ENCODE assay signal across 21 cellular contexts in the genomic region with DNA sequence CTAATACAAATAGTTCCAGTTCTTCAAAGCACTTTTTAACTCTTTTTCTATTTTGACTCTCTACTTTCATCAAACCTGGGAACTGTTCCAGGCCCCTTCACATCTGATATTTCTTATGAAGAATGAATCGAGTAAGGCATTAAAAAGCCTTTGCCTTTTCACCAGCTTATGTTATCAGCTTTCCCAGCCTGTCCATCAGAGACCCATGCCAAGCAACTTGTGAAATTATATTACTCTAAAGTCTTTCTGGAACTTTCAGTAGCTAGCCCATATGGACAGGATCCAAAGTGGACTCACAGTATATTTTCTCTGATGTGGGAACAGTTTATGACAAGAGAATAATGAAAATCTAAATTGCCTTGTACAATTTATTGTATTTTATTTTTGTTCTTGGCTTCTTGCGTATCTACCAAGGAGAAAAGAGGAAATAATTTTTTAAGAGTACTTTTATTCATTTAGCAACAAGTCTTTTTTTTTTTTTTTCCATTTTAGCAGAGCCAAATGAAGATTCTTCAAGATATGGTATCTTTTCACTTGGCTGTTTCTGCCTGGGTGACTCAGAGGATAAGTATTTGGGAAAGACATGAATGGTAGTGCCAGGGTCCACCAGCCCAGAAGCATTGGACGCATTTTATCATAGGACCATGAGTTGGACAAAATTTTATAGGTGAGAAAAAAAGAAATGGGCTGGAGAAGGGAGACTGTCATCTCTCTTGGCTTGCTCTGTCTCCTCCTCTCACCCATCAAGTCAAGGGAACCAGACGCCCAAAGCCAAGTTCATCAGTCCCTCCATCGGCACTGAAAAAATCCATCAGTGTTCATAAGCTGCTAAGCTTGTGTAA.
A peak's percentile ranks its signal among the peaks of the same experiment; 100 is the strongest.
DNase-seq lines count a peak whose midpoint lies in the region; ATAC-seq, FAIRE-seq and TF ChIP-seq lines count a peak whose summit lies in the region.
"Had no signal": no experiment of that assay in that cellular context is flagged by ENCODE, and none has a peak within 500 bp of the region (broad histone marks: within the 10 kb centered on the region; RNA-seq: fewer than 3 reads in every experiment).

No MANE protein-coding gene starts in this region.

- H3K9me3 ChIP-seq in A549 (no peaks in the 10 kb centered on the region), K562 (replicated peaks; ENCODE audit: control insufficient read depth, insufficient read depth, low read depth, low read length) (no peaks in the 10 kb centered on the region), aorta (ENCODE audit: control insufficient read depth, low read length) (no peaks in the 10 kb centered on the region)

- TF ChIP-seq EP300 in A549 (IDR thresholded peaks at IDR 0.05) (no peak), K562 (IDR thresholded peaks at IDR 0.05; ENCODE audit: low read length) (no peak)

- H3K27ac ChIP-seq in A549 (peak overlapping the region; percentile 63 to 71), K562 (ENCODE audit: extremely low read depth, low read depth, low read length) (no peak overlapping the region), aorta (ENCODE audit: low read depth in 1 of 2, low read length in 2 of 2) (no peak overlapping the region)

- no peak overlapping the region for H2AFZ ChIP-seq in K562 (ENCODE audit: low read depth, low read length)

- ATAC-seq in A549 (peak in 1 of 2 experiments; percentile 38; a peak in 3 of 6 replicates), K562 (no peak), aorta (ENCODE audit: low FRiP score) (no peak)
- ATAC-seq: Right ventricle myocardium inferior had no signal

- POLR2A ChIA-PET in A549 (lab: Yijun Ruan, JAX): no interaction called here
- POLR2A ChIA-PET in K562 (lab: Yijun Ruan, JAX): no interaction called here

- TF ChIP-seq POLR2A in A549 (IDR thresholded peaks at IDR 0.05; ENCODE audit: low read length) (no peak), K562 (conservative IDR thresholded peaks at IDR 0.05) (no peak)

- TF ChIP-seq CTCF in A549 (IDR thresholded peaks at IDR 0.05): no peak
- TF ChIP-seq CTCF in K562 (IDR thresholded peaks at IDR 0.05 in 2 of 3, conservative IDR thresholded peaks at IDR 0.05 in 1 of 3; ENCODE audit: insufficient read depth in 2 of 3, low read depth in 1 of 3, low read length in 3 of 3): no peak

- H3K4me3 ChIP-seq in A549 (no peak overlapping the region), K562 (no peak overlapping the region), aorta (ENCODE audit: low read length in 2 of 2) (no peak overlapping the region)

- intact Hi-C loops in K562 (cut with micrococcal nuclease): no loop called here
- intact Hi-C loops in aorta (cut with DNase I): no loop called here

- H3K4me1 ChIP-seq in A549 (peaks cover 31% of the 10 kb centered on the region), K562 (replicated peaks in 1 of 2; ENCODE audit: control insufficient read depth in 2 of 2, insufficient read depth in 2 of 2, low read length in 2 of 2) (peaks cover 3 to 31% of the 10 kb centered on the region in 2 experiments; a peak in 4 of 5 replicates), aorta (ENCODE audit: control insufficient read depth in 1 of 2, insufficient read depth in 2 of 2, low read length in 2 of 2) (no peaks in the 10 kb centered on the region)

- peak in 1 of 2 experiments; percentile 36 for DNase-seq in A549 (ENCODE audit: low read depth in 1 of 2, low spot score in 1 of 2)
- peak; percentile 63 for DNase-seq in OCI-M1 (lab: John Stamatoyannopoulos, UW)
- DNase-seq in K562 (ENCODE audit: extremely low read depth in 1 of 4, low spot score in 3 of 4): no peak
- peak; percentile 30 for DNase-seq in kidney tubule cell (ENCODE audit: low spot score)
- DNase-seq in AML-193 (lab: John Stamatoyannopoulos, UW): no peak
- no peak for DNase-seq in activated naive CD4-positive, alpha-beta T cell treated with Interleukin-2 at 50 U/mL for 16 hours
- no peak for DNase-seq in AG08395 (ENCODE audit: low spot score)
- DNase-seq in aorta: no peak
- DNase-seq: CD4-positive, CD25-positive, alpha-beta regulatory T cell; DMS79 treated with DMSO at 0.1 percent for 48 hours; Kasumi-1; NCI-H1436 treated with DMSO at 0.1 percent for 48 hours; NCI-H2081; NCI-H2227 treated with DMSO at 0.1 percent for 48 hours; NCI-H526 had no signal

- no TSS peak for BruUV-seq in K562 (replicated peaks; lab: Mats Ljungman, UMichigan)

- H3K36me3 ChIP-seq in K562 (ENCODE audit: control insufficient read depth, insufficient read depth, low read length) (no peaks in the 10 kb centered on the region; the same call in 2 of the 3 replicates), aorta (ENCODE audit: control insufficient read depth in 1 of 2, insufficient read depth in 2 of 2, low read length in 1 of 2) (no peaks in the 10 kb centered on the region)

- CTCF ChIA-PET in A549 (lab: Yijun Ruan, JAX): interaction anchor here (0.5 to 4.0 kb wide), 4 partner anchors 14 to 1350 kb away, joined by 3 to 30 read pairs (median 4); no protein-coding TSS in a partner anchor
- CTCF ChIA-PET in K562 (lab: Yijun Ruan, JAX; ENCODE audit: low intra/inter-chr PET ratio): no interaction called here

- 71% methylated on average over 5 of the region's 5 CpGs for WGBS in A549 (ENCODE audit: missing lambda C conversion rate)
- WGBS in K562 (ENCODE audit: insufficient coverage, low coverage, missing lambda C conversion rate): 61% methylated on average over 5 of the region's 5 CpGs
- WGBS in aorta, 2 donors: 23 to 27% methylated on average over 5 of the region's 5 CpGs

- no peak overlapping the region for H3K9ac ChIP-seq in K562 (ENCODE audit: insufficient read depth in 1 of 2, low read depth in 2 of 2, low read length in 2 of 2)

- H3K79me2 ChIP-seq in K562 (ENCODE audit: control insufficient read depth, insufficient read depth, low read length): no peaks in the 10 kb centered on the region

- no peak for TF ChIP-seq RAD21 in A549 (conservative IDR thresholded peaks at IDR 0.05 in 1 of 2, IDR thresholded peaks at IDR 0.05 in 1 of 2)
- no peak for TF ChIP-seq RAD21 in K562 (CRISPR knock-in tag; conservative IDR thresholded peaks at IDR 0.05 in 1 of 2, IDR thresholded peaks at IDR 0.05 in 1 of 2)

- no peaks in the 10 kb centered on the region for H3K27me3 ChIP-seq in K562 (ENCODE audit: control insufficient read depth in 2 of 2, insufficient read depth in 2 of 2, low read length in 2 of 2)
- no peaks in the 10 kb centered on the region for H3K27me3 ChIP-seq in aorta (ENCODE audit: control insufficient read depth in 1 of 2, insufficient read depth in 2 of 2, low read length in 1 of 2)

- FAIRE-seq in A549 (lab: Jason Lieb, UNC) (no peak), K562 (lab: Jason Lieb, UNC) (no peak)
- FAIRE-seq: A204.1, D721Med, G401.6, GM12892, H1 had no signal

- H3K4me2 ChIP-seq in A549: peak overlapping the region; percentile 45
- no peak overlapping the region for H3K4me2 ChIP-seq in K562 (ENCODE audit: insufficient read depth, low read length)

- H3K9me1 ChIP-seq in K562 (ENCODE audit: control insufficient read depth, insufficient read depth, low read length): no peaks in the 10 kb centered on the region

- in situ Hi-C loops in K562 (cut with MboI): no loop called here

- H4K20me1 ChIP-seq in K562 (replicated peaks; ENCODE audit: control insufficient read depth, insufficient read depth, low read length): no peaks in the 10 kb centered on the region

TF ChIP-seq in A549, 52 proteins besides CTCF, POLR2A, EP300 and RAD21:
- TF ChIP-seq BHLHE40 (IDR thresholded peaks at IDR 0.05; ENCODE audit: low read depth, low read length) (no peak), TFCP2L1 (CRISPR knock-in tag; IDR thresholded peaks at IDR 0.05) (no peak), CEBPB (IDR thresholded peaks at IDR 0.05) (no peak)

TF ChIP-seq in K562, 482 proteins besides CTCF, POLR2A, EP300 and RAD21 (continues in another document):
- TF ChIP-seq FOXM1 (IDR thresholded peaks at IDR 0.05; ENCODE audit: low read depth) (no peak), FOXM1 (CRISPR knock-in tag; IDR thresholded peaks at IDR 0.05; ENCODE audit: low read depth) (no peak), TCF7 (IDR thresholded peaks at IDR 0.05; ENCODE audit: borderline replicate concordance) (no peak), THAP7 (CRISPR knock-in tag; IDR thresholded peaks at IDR 0.05) (no peak), CREB1 (IDR thresholded peaks at IDR 0.05) (no peak), CREB1 (CRISPR knock-in tag; IDR thresholded peaks at IDR 0.05) (no peak), FOSL1 (tag; conservative IDR thresholded peaks at IDR 0.05) (peak; percentile 86), NFIC (IDR thresholded peaks at IDR 0.05) (no peak), ILF3 (IDR thresholded peaks at IDR 0.05; ENCODE audit: borderline replicate concordance) (no peak), TEAD1 (CRISPR knock-in tag; IDR thresholded peaks at IDR 0.05) (peak in 1 of 2 experiments; percentile 45; a peak in 1 of 4 replicates), ZEB2 (IDR thresholded peaks at IDR 0.05) (no peak), POLR3A (IDR thresholded peaks at IDR 0.05; ENCODE audit: borderline replicate concordance, extremely low read depth, insufficient read depth, insufficient read length) (no peak), FIP1L1 (IDR thresholded peaks at IDR 0.05; ENCODE audit: low read depth, low read length, poor library complexity, severe bottlenecking) (no peak), MEF2A (IDR thresholded peaks at IDR 0.05; ENCODE audit: control insufficient read depth, low read depth, low read length) (no peak)
- TF ChIP-seq, protein P1, sequence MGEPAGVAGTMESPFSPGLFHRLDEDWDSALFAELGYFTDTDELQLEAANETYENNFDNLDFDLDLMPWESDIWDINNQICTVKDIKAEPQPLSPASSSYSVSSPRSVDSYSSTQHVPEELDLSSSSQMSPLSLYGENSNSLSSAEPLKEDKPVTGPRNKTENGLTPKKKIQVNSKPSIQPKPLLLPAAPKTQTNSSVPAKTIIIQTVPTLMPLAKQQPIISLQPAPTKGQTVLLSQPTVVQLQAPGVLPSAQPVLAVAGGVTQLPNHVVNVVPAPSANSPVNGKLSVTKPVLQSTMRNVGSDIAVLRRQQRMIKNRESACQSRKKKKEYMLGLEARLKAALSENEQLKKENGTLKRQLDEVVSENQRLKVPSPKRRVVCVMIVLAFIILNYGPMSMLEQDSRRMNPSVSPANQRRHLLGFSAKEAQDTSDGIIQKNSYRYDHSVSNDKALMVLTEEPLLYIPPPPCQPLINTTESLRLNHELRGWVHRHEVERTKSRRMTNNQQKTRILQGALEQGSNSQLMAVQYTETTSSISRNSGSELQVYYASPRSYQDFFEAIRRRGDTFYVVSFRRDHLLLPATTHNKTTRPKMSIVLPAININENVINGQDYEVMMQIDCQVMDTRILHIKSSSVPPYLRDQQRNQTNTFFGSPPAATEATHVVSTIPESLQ (CRISPR knock-in tag; IDR thresholded peaks at IDR 0.05): no peak

Comparison
In these comparisons a context has a peak if more than half of its experiments do, and no peak if none do; other contexts are left out.
1. DNase-seq: peak in OCI-M1 (single experiment) and kidney tubule cell (single experiment); none in K562 (0 of 4), AML-193 (0 of 2), activated naive CD4-positive, alpha-beta T cell treated with Interleukin-2 at 50 U/mL for 16 hours (single experiment), AG08395 (single experiment) and aorta (0 of 2).
2. H3K27ac ChIP-seq: peak in A549 (2 of 2); none in K562 (single experiment) and aorta (0 of 2).